In genomic region chr2:240494942-240495341, GRCh38 we compare ENCODE assay signal across 1 cellular context.
TF ChIP-seq lines count a peak whose summit lies in the region.

No MANE protein-coding gene starts in this region.

TF ChIP-seq in K562, 482 proteins besides CTCF, POLR2A, EP300 and RAD21:
- TF ChIP-seq ZBTB33 (CRISPR knock-in tag; IDR thresholded peaks at IDR 0.05), result peak; percentile 99
